In the genomic region with DNA sequence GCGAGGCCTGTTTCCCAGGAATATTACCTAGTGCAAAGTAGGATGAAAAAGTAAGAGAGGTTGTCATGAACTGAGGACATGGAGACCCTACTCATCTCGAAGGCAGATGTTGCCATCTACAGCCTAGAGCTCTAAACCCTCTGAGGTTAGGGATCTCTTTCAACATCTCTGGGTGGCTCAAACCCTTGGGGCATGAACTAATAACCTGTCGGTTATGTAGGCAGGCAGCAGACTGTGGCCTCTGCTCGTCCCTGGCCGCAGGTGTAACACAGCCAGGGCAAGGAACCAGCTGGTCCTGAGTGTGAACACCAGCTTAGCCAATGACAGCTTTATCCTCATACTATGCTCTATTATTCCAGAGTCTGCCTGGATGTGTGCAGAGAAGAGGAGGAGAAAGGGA, we compare ENCODE assay signal across 11 cellular contexts. TPM values are rescaled to one million over a fixed set of nuclear protein-coding genes. Genes with fewer than 3 reads are reported as not detected.
A peak's percentile ranks its signal among the peaks of the same experiment; 100 is the strongest.
DNase-seq lines count a peak whose midpoint lies in the region; ATAC-seq and TF ChIP-seq lines count a peak whose summit lies in the region.
"Had no signal": no experiment of that assay in that cellular context is flagged by ENCODE, and none has a peak within 500 bp of the region (broad histone marks: within the 10 kb centered on the region; RNA-seq: fewer than 3 reads in every experiment).

No MANE protein-coding gene starts in this region.

- peak overlapping the region; percentile 63 for H3K27ac Mint-ChIP-seq in stimulated activated naive CD8-positive, alpha-beta T cell treated with anti-CD3 and anti-CD28 coated beads, Interleukin-15, Interleukin-2, amounts not matched to agents 100 ng/mL and 50 ng/mL, for 24 hours
- H3K27ac Mint-ChIP-seq in stimulated activated naive CD8-positive, alpha-beta T cell treated with anti-CD3 and anti-CD28 coated beads, Interleukin-15, amount 100 ng/mL, for 72 hours, result no peak overlapping the region
- H3K27ac Mint-ChIP-seq in activated CD4-positive, alpha-beta memory T cell treated with anti-CD3 and anti-CD28 coated beads, Interleukin-2, amount 10 ng/mL, durations not matched to agents 7 days and 5 days, result peak overlapping the region; percentile 38
- peak overlapping the region; percentile 71 for H3K27ac Mint-ChIP-seq in mesothelial cell of epicardium

- no peak for ATAC-seq in stimulated activated naive CD8-positive, alpha-beta T cell treated with anti-CD3 and anti-CD28 coated beads, Interleukin-15, amount 100 ng/mL, for 72 hours
- no peak for ATAC-seq in HG03039 (IDR thresholded peaks at IDR 0.05; ENCODE audit: unreplicated experiment)

- peaks cover 96% of the 10 kb centered on the region for H3K4me1 Mint-ChIP-seq in stimulated activated naive CD8-positive, alpha-beta T cell treated with anti-CD3 and anti-CD28 coated beads, Interleukin-15, Interleukin-2, amounts not matched to agents 100 ng/mL and 50 ng/mL, for 24 hours (ENCODE audit: low read depth)
- H3K4me1 Mint-ChIP-seq in stimulated activated naive CD8-positive, alpha-beta T cell treated with anti-CD3 and anti-CD28 coated beads, Interleukin-15, amount 100 ng/mL, for 72 hours, result peaks cover 100% of the 10 kb centered on the region
- H3K4me1 Mint-ChIP-seq in activated CD4-positive, alpha-beta memory T cell treated with anti-CD3 and anti-CD28 coated beads, Interleukin-2, amount 10 ng/mL, durations not matched to agents 7 days and 5 days, result peaks cover 93% of the 10 kb centered on the region
- H3K4me1 Mint-ChIP-seq in mesothelial cell of epicardium, result peaks cover 12% of the 10 kb centered on the region

- no peak for TF ChIP-seq CTCF in mesothelial cell of epicardium (IDR thresholded peaks at IDR 0.05; ENCODE audit: unreplicated experiment)
- no peak for TF ChIP-seq CTCF in GM20000 (IDR thresholded peaks at IDR 0.05; ENCODE audit: extremely low read depth, missing control alignments)

- intact Hi-C loops in cardiac septum (cut with DNase I), result no loop called here

- POLR2A ChIA-PET in activated CD4-positive, alpha-beta memory T cell treated with anti-CD3 and anti-CD28 coated beads, Interleukin-2, amount 10 ng/mL, durations not matched to agents 7 days and 5 days (lab: Charles Lee), result interaction anchor here (0.9 to 5.4 kb wide), 3 partner anchors 8 to 14 kb away, joined by 3 to 107 read pairs (median 6); partner anchors contain the start of gene CAPZB

- H3K4me3 Mint-ChIP-seq in stimulated activated naive CD8-positive, alpha-beta T cell treated with anti-CD3 and anti-CD28 coated beads, Interleukin-15, Interleukin-2, amounts not matched to agents 100 ng/mL and 50 ng/mL, for 24 hours, result no peak overlapping the region
- no peak overlapping the region for H3K4me3 Mint-ChIP-seq in stimulated activated naive CD8-positive, alpha-beta T cell treated with anti-CD3 and anti-CD28 coated beads, Interleukin-15, amount 100 ng/mL, for 72 hours
- H3K4me3 Mint-ChIP-seq in activated CD4-positive, alpha-beta memory T cell treated with anti-CD3 and anti-CD28 coated beads, Interleukin-2, amount 10 ng/mL, durations not matched to agents 7 days and 5 days, result no peak overlapping the region
- no peak overlapping the region for H3K4me3 Mint-ChIP-seq in mesothelial cell of epicardium

- H3K9me3 Mint-ChIP-seq in stimulated activated naive CD8-positive, alpha-beta T cell treated with anti-CD3 and anti-CD28 coated beads, Interleukin-15, Interleukin-2, amounts not matched to agents 100 ng/mL and 50 ng/mL, for 24 hours, result no peaks in the 10 kb centered on the region
- H3K9me3 Mint-ChIP-seq in stimulated activated naive CD8-positive, alpha-beta T cell treated with anti-CD3 and anti-CD28 coated beads, Interleukin-15, amount 100 ng/mL, for 72 hours, result no peaks in the 10 kb centered on the region
- no peaks in the 10 kb centered on the region for H3K9me3 Mint-ChIP-seq in activated CD4-positive, alpha-beta memory T cell treated with anti-CD3 and anti-CD28 coated beads, Interleukin-2, amount 10 ng/mL, durations not matched to agents 7 days and 5 days
- no peaks in the 10 kb centered on the region for H3K9me3 Mint-ChIP-seq in mesothelial cell of epicardium

- H3K36me3 Mint-ChIP-seq in stimulated activated naive CD8-positive, alpha-beta T cell treated with anti-CD3 and anti-CD28 coated beads, Interleukin-15, Interleukin-2, amounts not matched to agents 100 ng/mL and 50 ng/mL, for 24 hours (ENCODE audit: low read depth), result peaks cover 40% of the 10 kb centered on the region
- peaks cover 77% of the 10 kb centered on the region for H3K36me3 Mint-ChIP-seq in activated CD4-positive, alpha-beta memory T cell treated with anti-CD3 and anti-CD28 coated beads, Interleukin-2, amount 10 ng/mL, durations not matched to agents 7 days and 5 days (ENCODE audit: low read depth)
- peaks cover 3% of the 10 kb centered on the region for H3K36me3 Mint-ChIP-seq in mesothelial cell of epicardium

- DNase-seq in stimulated activated naive CD8-positive, alpha-beta T cell treated with anti-CD3 and anti-CD28 coated beads, Interleukin-15, amount 100 ng/mL, for 72 hours, result no peak
- no peak for DNase-seq in activated CD4-positive, alpha-beta memory T cell treated with anti-CD3 and anti-CD28 coated beads, Interleukin-2, amount 10 ng/mL, durations not matched to agents 7 days and 5 days
- DNase-seq in mesothelial cell of epicardium (ENCODE audit: low spot score in 2 of 2, unreplicated experiment in 2 of 2) (no peak), GM20000 (ENCODE audit: low spot score) (no peak), cardiac septum (ENCODE audit: low spot score) (no peak), COLO668 (lab: John Stamatoyannopoulos, UW; ENCODE audit: unreplicated experiment) (no peak)
- DNase-seq: NCI-H345; retina; stimulated activated CD4-positive, alpha-beta T cell treated with anti-CD3 and anti-CD28 coated beads, Interleukin-2, amount 100 ng/mL, for 48 hours had no signal

- CTCF ChIA-PET in activated CD4-positive, alpha-beta memory T cell treated with anti-CD3 and anti-CD28 coated beads, Interleukin-2, amount 10 ng/mL, durations not matched to agents 7 days and 5 days (lab: Charles Lee), result interaction anchor here (1.1 to 1.2 kb wide), 2 partner anchors 8 to 234 kb away, joined by 3 read pairs; no protein-coding TSS in a partner anchor

- no peaks in the 10 kb centered on the region for H3K27me3 Mint-ChIP-seq in stimulated activated naive CD8-positive, alpha-beta T cell treated with anti-CD3 and anti-CD28 coated beads, Interleukin-15, Interleukin-2, amounts not matched to agents 100 ng/mL and 50 ng/mL, for 24 hours
- no peaks in the 10 kb centered on the region for H3K27me3 Mint-ChIP-seq in stimulated activated naive CD8-positive, alpha-beta T cell treated with anti-CD3 and anti-CD28 coated beads, Interleukin-15, amount 100 ng/mL, for 72 hours
- H3K27me3 Mint-ChIP-seq in activated CD4-positive, alpha-beta memory T cell treated with anti-CD3 and anti-CD28 coated beads, Interleukin-2, amount 10 ng/mL, durations not matched to agents 7 days and 5 days, result no peaks in the 10 kb centered on the region
- no peaks in the 10 kb centered on the region for H3K27me3 Mint-ChIP-seq in mesothelial cell of epicardium (ENCODE audit: low read depth)

RNA-seq across cellular contexts. Expression of gene CAPZB, which starts 13.2 kb away (rescaled TPM):
- total RNA-seq in activated CD4-positive, alpha-beta memory T cell treated with anti-CD3 and anti-CD28 coated beads, Interleukin-2, amount 10 ng/mL, durations not matched to agents 7 days and 5 days, result 100 to 1,000 TPM; 537 to 565 TPM
- total RNA-seq in mesothelial cell of epicardium (192 to 209 TPM (median 204 TPM) in 3 replicates), cardiac septum (213 TPM)

Comparison
In these comparisons a context has a peak if more than half of its experiments do, and no peak if none do; other contexts are left out.
1. H3K27ac Mint-ChIP-seq: peak in stimulated activated naive CD8-positive, alpha-beta T cell treated with anti-CD3 and anti-CD28 coated beads, Interleukin-15, Interleukin-2, amounts not matched to agents 100 ng/mL and 50 ng/mL, for 24 hours (single experiment), activated CD4-positive, alpha-beta memory T cell treated with anti-CD3 and anti-CD28 coated beads, Interleukin-2, amount 10 ng/mL, durations not matched to agents 7 days and 5 days (single experiment) and mesothelial cell of epicardium (single experiment); none in stimulated activated naive CD8-positive, alpha-beta T cell treated with anti-CD3 and anti-CD28 coated beads, Interleukin-15, amount 100 ng/mL, for 72 hours (0 of 2).